9 cellular contexts compared by ENCODE assay signal in genomic region chr14:61080591-61081010, GRCh38.
DNase-seq lines count a peak whose midpoint lies in the region; ATAC-seq lines count a peak whose summit lies in the region.
"Had no signal": no experiment of that assay in that cellular context is flagged by ENCODE, and none has a peak within 500 bp of the region (broad histone marks: within the 10 kb centered on the region; RNA-seq: fewer than 3 reads in every experiment).

No MANE protein-coding gene starts in this region.

- DNase-seq in NCI-H69 (lab: John Stamatoyannopoulos, UW), result peak; percentile 57
- peak; percentile 63 for DNase-seq in myocyte (ENCODE audit: low read depth)
- DNase-seq in hippocampal formation (lab: John Stamatoyannopoulos, UW), result no peak
- no peak for DNase-seq in activated T-cell treated with anti-CD3 and anti-CD28 coated beads, Interleukin-2, amount 50 U/mL, for 1 hour
- DNase-seq in NCI-H187 (lab: John Stamatoyannopoulos, UW), result no peak
- no peak for DNase-seq in stimulated activated CD4-positive, alpha-beta T cell treated with anti-CD3 and anti-CD28 coated beads, Interleukin-12 subunit alpha, Interleukin-12 subunit beta, amount 100 ng/mL, for 4 hours
- DNase-seq: nucleus accumbens had no signal

- ATAC-seq in GM18519 (IDR thresholded peaks at IDR 0.05; ENCODE audit: low FRiP score, unreplicated experiment), result peak; percentile 87
- ATAC-seq in HG02623 (IDR thresholded peaks at IDR 0.05; ENCODE audit: unreplicated experiment), result peak; percentile 66

Comparison
In these comparisons a context has a peak if more than half of its experiments do, and no peak if none do; other contexts are left out.
1. DNase-seq: peak in NCI-H69 (single experiment) and myocyte (single experiment); none in hippocampal formation (0 of 2), activated T-cell treated with anti-CD3 and anti-CD28 coated beads, Interleukin-2, amount 50 U/mL, for 1 hour (single experiment), NCI-H187 (0 of 2) and stimulated activated CD4-positive, alpha-beta T cell treated with anti-CD3 and anti-CD28 coated beads, Interleukin-12 subunit alpha, Interleukin-12 subunit beta, amount 100 ng/mL, for 4 hours (single experiment).